Comparison of ENCODE assay signal across 23 cellular contexts in the genomic region with DNA sequence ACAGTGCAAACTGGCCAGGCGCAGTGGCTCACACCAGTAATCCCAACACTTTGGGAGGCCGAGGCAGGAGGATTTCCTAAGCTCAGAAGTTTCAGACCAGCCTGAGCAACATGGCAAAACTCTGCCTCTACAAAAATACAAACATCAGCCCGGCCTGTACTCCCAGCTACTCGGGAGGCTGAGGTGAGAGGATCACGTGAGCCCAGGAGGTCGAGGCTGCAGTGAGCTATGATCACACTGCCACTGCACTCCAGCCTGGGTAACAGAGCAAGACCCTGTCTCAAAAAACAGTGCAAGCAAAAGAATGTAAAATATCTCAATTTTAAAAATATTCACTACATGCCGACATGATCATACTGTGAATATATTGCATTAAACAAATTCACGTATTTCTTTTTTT.
"Had no signal": no experiment of that assay in that cellular context is flagged by ENCODE, and none has a peak within 500 bp of the region (broad histone marks: within the 10 kb centered on the region; RNA-seq: fewer than 3 reads in every experiment).

No MANE protein-coding gene starts in this region.

- H3K4me3 ChIP-seq: colonic mucosa, esophagus squamous epithelium, gastrocnemius medialis, heart right ventricle, left lung, lower lobe of right lung, mucosa of descending colon had no signal

- ATAC-seq: effector memory CD8-positive, alpha-beta T cell; esophagus mucosa; gastrocnemius medialis; heart right ventricle; left cardiac atrium; left lung; left ventricle myocardium superior; lower lobe of right lung; mucosa of descending colon had no signal

- H3K9me3 ChIP-seq: colonic mucosa, esophagus squamous epithelium, gastrocnemius medialis, heart right ventricle, left lung, lower lobe of right lung, mucosa of descending colon had no signal

- H3K27ac ChIP-seq: colonic mucosa, epithelial cell of prostate, esophagus squamous epithelium, gastrocnemius medialis, heart right ventricle, left lung, lower lobe of right lung had no signal

- H3K4me1 ChIP-seq: colonic mucosa, left lung, lower lobe of right lung had no signal

- H3K36me3 ChIP-seq: colonic mucosa, esophagus squamous epithelium, gastrocnemius medialis, heart right ventricle, left lung, lower lobe of right lung had no signal

- H3K27me3 ChIP-seq: colonic mucosa had no signal

- DNase-seq: colonic mucosa; cortex of kidney; effector CD8-positive, alpha-beta T cell; effector memory CD8-positive, alpha-beta T cell; endodermal cell; erythroblast; esophagus squamous epithelium; foreskin fibroblast; foreskin melanocyte; gastrocnemius medialis; glutamatergic neuron; head of caudate nucleus; heart right ventricle; hippocampal formation; left cardiac atrium; left lung; left ventricle myocardium superior; lower lobe of right lung; mesenchymal stem cell; mucosa of descending colon; naive B cell had no signal
